9 cellular contexts compared by ENCODE assay signal in the genomic region with DNA sequence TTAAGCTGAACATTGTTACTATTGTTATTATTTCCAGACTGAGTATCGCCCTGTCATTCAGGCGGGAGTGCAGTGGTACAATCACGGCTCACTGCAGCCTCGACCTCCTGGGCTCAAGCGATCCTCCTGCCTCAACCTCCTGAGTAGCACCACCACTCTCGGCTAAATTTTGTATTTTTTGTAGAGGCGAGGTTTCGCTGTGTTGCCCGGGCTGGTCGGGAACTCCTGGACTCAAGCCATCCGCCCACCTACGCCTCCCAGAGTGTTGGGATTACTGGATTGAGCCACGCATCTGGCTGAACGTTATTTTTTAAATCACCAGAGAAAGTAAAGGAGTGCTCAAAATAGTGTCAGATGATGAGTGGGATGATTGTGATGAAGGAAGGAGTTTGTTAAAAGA. TPM values are rescaled to one million over a fixed set of nuclear protein-coding genes. Genes with fewer than 3 reads are reported as not detected.
DNase-seq lines count a peak whose midpoint lies in the region; ATAC-seq and TF ChIP-seq lines count a peak whose summit lies in the region.
"Had no signal": no experiment of that assay in that cellular context is flagged by ENCODE, and none has a peak within 500 bp of the region (broad histone marks: within the 10 kb centered on the region; RNA-seq: fewer than 3 reads in every experiment).

No MANE protein-coding gene starts in this region.

- DNase-seq in left ventricle myocardium inferior (no peak), left ventricle myocardium superior (no peak), vagina (ENCODE audit: extremely low spot score in 2 of 2) (no peak), HuH-7.5 (ENCODE audit: low spot score) (no peak), mucosa of descending colon (no peak)
- DNase-seq in activated CD8-positive, alpha-beta T cell treated with anti-CD3 and anti-CD28 coated beads for 36 hours = no peak
- DNase-seq: NCI-H446 had no signal

- H3K4me1 Mint-ChIP-seq in activated CD8-positive, alpha-beta T cell treated with anti-CD3 and anti-CD28 coated beads for 36 hours (ENCODE audit: low read depth) = peaks cover 8% of the 10 kb centered on the region

- CTCF ChIA-PET in activated CD8-positive, alpha-beta T cell treated with anti-CD3 and anti-CD28 coated beads for 36 hours (lab: Charles Lee) = interaction anchor here (1.0 to 1.9 kb wide), 3 partner anchors 10 to 155 kb away, joined by 3 to 5 read pairs (median 3); no protein-coding TSS in a partner anchor

- intact Hi-C loops in left ventricle myocardium inferior (cut with micrococcal nuclease) = no loop called here
- intact Hi-C loops in left ventricle myocardium superior (cut with micrococcal nuclease) = no loop called here
- intact Hi-C loops in activated CD8-positive, alpha-beta T cell treated with anti-CD3 and anti-CD28 coated beads for 36 hours (cut with micrococcal nuclease) = no loop called here
- intact Hi-C loops in vagina (cut with DNase I) = no loop called here
- intact Hi-C loops in mucosa of descending colon (cut with DNase I, micrococcal nuclease) = no loop called here

- ATAC-seq in left ventricle myocardium superior (no peak), HG02870 (IDR thresholded peaks at IDR 0.05; ENCODE audit: unreplicated experiment) (no peak), mucosa of descending colon (no peak)
- ATAC-seq in activated CD8-positive, alpha-beta T cell treated with anti-CD3 and anti-CD28 coated beads for 36 hours = no peak

- H3K36me3 Mint-ChIP-seq in activated CD8-positive, alpha-beta T cell treated with anti-CD3 and anti-CD28 coated beads for 36 hours (ENCODE audit: low read depth) = peaks cover 28% of the 10 kb centered on the region

- POLR2A ChIA-PET in activated CD8-positive, alpha-beta T cell treated with anti-CD3 and anti-CD28 coated beads for 36 hours (lab: Charles Lee) = interaction anchor here (0.7 to 9.4 kb wide), 7 partner anchors 9 to 39 kb away, joined by 3 to 332 read pairs (median 4); a partner anchor contains a TSS

- H3K27ac Mint-ChIP-seq in activated CD8-positive, alpha-beta T cell treated with anti-CD3 and anti-CD28 coated beads for 36 hours = peak overlapping the region; percentile 100

- H3K9me3 Mint-ChIP-seq in activated CD8-positive, alpha-beta T cell treated with anti-CD3 and anti-CD28 coated beads for 36 hours = no peaks in the 10 kb centered on the region

- no peaks in the 10 kb centered on the region for H3K36me3 ChIP-seq in left ventricle myocardium inferior
- H3K36me3 ChIP-seq in iPS-20b (ENCODE audit: insufficient read depth, low read depth, low read length) = no peaks in the 10 kb centered on the region
- no peaks in the 10 kb centered on the region for H3K36me3 ChIP-seq in vagina
- H3K36me3 ChIP-seq in mucosa of descending colon (ENCODE audit: low read depth) = no peaks in the 10 kb centered on the region

- H3K4me3 ChIP-seq in left ventricle myocardium inferior (peak overlapping the region; percentile 85), iPS-20b (ENCODE audit: low read length) (peak overlapping the region; percentile 67; the same call in 1 of the 2 replicates), vagina (no peak overlapping the region), mucosa of descending colon (no peak overlapping the region)

- peak overlapping the region; percentile 98 for H3K27ac ChIP-seq in left ventricle myocardium inferior (replicated peaks)
- no peak overlapping the region for H3K27ac ChIP-seq in iPS-20b (ENCODE audit: low read length)
- peak overlapping the region; percentile 88 for H3K27ac ChIP-seq in vagina

- H3K9me3 ChIP-seq in left ventricle myocardium inferior (replicated peaks) = no peaks in the 10 kb centered on the region
- H3K9me3 ChIP-seq in iPS-20b (ENCODE audit: insufficient read depth, low read depth, low read length) = no peaks in the 10 kb centered on the region
- H3K9me3 ChIP-seq in vagina = no peaks in the 10 kb centered on the region
- H3K9me3 ChIP-seq in mucosa of descending colon = no peaks in the 10 kb centered on the region

- H3K9ac ChIP-seq in iPS-20b (ENCODE audit: low read depth, low read length) = no peak overlapping the region

- H3K27me3 Mint-ChIP-seq in activated CD8-positive, alpha-beta T cell treated with anti-CD3 and anti-CD28 coated beads for 36 hours = no peaks in the 10 kb centered on the region

- no peak for TF ChIP-seq POLR2A in vagina (IDR thresholded peaks at IDR 0.05)

- TF ChIP-seq CTCF in left ventricle myocardium inferior (IDR thresholded peaks at IDR 0.05; ENCODE audit: borderline replicate concordance) = no peak
- no peak for TF ChIP-seq CTCF in activated CD8-positive, alpha-beta T cell treated with anti-CD3 and anti-CD28 coated beads for 36 hours (IDR thresholded peaks at IDR 0.05)
- no peak for TF ChIP-seq CTCF in vagina (IDR thresholded peaks at IDR 0.05)
- TF ChIP-seq CTCF in mucosa of descending colon (IDR thresholded peaks at IDR 0.05) = no peak

- H3K27me3 ChIP-seq in left ventricle myocardium inferior (ENCODE audit: low read depth) (no peaks in the 10 kb centered on the region), iPS-20b (ENCODE audit: insufficient read depth, low read length) (no peaks in the 10 kb centered on the region), vagina (no peaks in the 10 kb centered on the region)

- H3K4me1 ChIP-seq in left ventricle myocardium inferior = peaks cover 44% of the 10 kb centered on the region
- peaks cover 9% of the 10 kb centered on the region; the same call in 1 of the 2 replicates for H3K4me1 ChIP-seq in iPS-20b (ENCODE audit: insufficient read depth, low read length)
- H3K4me1 ChIP-seq in vagina = peaks cover 14% of the 10 kb centered on the region
- peaks cover 12% of the 10 kb centered on the region for H3K4me1 ChIP-seq in mucosa of descending colon (ENCODE audit: low read depth)

- H3K4me3 Mint-ChIP-seq in activated CD8-positive, alpha-beta T cell treated with anti-CD3 and anti-CD28 coated beads for 36 hours = peak overlapping the region; percentile 99

RNA-seq across cellular contexts. Expression of a gene that starts 1.4 kb away (rescaled TPM):
- total RNA-seq in left ventricle myocardium inferior (70.5 TPM), left ventricle myocardium superior (77.3 TPM), vagina (150 TPM), mucosa of descending colon (100 to 1,000 TPM; 212 to 229 (median 227) TPM)
- total RNA-seq in activated CD8-positive, alpha-beta T cell treated with anti-CD3 and anti-CD28 coated beads for 36 hours = 100 to 1,000 TPM; 442 to 445 TPM

RNA-seq across cellular contexts. Expression of a gene that starts 26.6 kb away (rescaled TPM):
- total RNA-seq in left ventricle myocardium inferior (2.2 TPM), left ventricle myocardium superior (1.9 TPM), vagina (4.2 TPM), mucosa of descending colon (1 to 10 TPM; 4.2 to 7.6 (median 7.5) TPM)
- 1 to 10 TPM; 1.4 to 1.9 TPM for total RNA-seq in activated CD8-positive, alpha-beta T cell treated with anti-CD3 and anti-CD28 coated beads for 36 hours

RNA-seq across cellular contexts. Expression of a gene that starts 38.9 kb away (rescaled TPM):
- total RNA-seq in left ventricle myocardium inferior = not detected
- not detected for total RNA-seq in left ventricle myocardium superior
- total RNA-seq in activated CD8-positive, alpha-beta T cell treated with anti-CD3 and anti-CD28 coated beads for 36 hours = not detected
- not detected for total RNA-seq in vagina
- total RNA-seq in mucosa of descending colon = not detected

Comparison
In these comparisons a context has a peak if more than half of its experiments do, and no peak if none do; other contexts are left out.
1. H3K4me3 ChIP-seq: peak in left ventricle myocardium inferior (single experiment) and iPS-20b (single experiment); none in vagina (0 of 2) and mucosa of descending colon (single experiment).